Comparison of ENCODE assay signal across 13 cellular contexts in the genomic region with DNA sequence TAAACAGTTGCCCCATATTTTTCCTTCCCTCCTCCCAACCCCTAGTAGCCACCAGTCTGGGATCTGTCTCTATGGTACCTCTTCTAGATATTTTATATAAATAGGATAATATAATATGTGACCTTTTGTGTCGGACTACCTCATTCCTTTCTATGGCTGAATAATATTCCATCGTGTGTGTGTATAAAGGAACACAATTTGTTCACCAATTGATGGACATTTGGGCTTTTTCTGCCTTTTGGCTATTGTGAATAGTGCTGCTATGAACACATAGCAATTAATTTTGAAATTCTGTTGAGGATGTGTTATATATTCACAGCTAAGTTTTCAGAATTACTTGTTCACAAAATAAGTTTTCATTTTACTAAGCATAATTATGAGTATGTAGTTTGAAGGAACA. TPM values are rescaled to one million over a fixed set of nuclear protein-coding genes. Genes with fewer than 3 reads are reported as not detected.
DNase-seq lines count a peak whose midpoint lies in the region; ATAC-seq and TF ChIP-seq lines count a peak whose summit lies in the region.
"Had no signal": no experiment of that assay in that cellular context is flagged by ENCODE, and none has a peak within 500 bp of the region (broad histone marks: within the 10 kb centered on the region; RNA-seq: fewer than 3 reads in every experiment).

No MANE protein-coding gene starts in this region.

- peak overlapping the region; percentile 92 for H3K4me3 ChIP-seq in CD4-positive, CD25-positive, alpha-beta regulatory T cell (ENCODE audit: low read depth, low read length)
- peak overlapping the region; percentile 89 for H3K4me3 ChIP-seq in HFF-Myc (replicated peaks; ENCODE audit: low read depth, low read length)
- H3K4me3 ChIP-seq in adipocyte (ENCODE audit: low read length), result peak overlapping the region; percentile 90
- H3K4me3 ChIP-seq in vagina, result no peak overlapping the region
- H3K4me3 ChIP-seq in body of pancreas, result no peak overlapping the region

- H3K4me1 ChIP-seq in CD4-positive, CD25-positive, alpha-beta regulatory T cell (ENCODE audit: control insufficient read depth, insufficient read depth, low read length, poor library complexity, severe bottlenecking), result peaks cover 86% of the 10 kb centered on the region
- H3K4me1 ChIP-seq in adipocyte (ENCODE audit: control insufficient read depth, insufficient read depth, low read length) (peaks cover 51% of the 10 kb centered on the region), vagina (peaks cover 68% of the 10 kb centered on the region), body of pancreas (peaks cover 54% of the 10 kb centered on the region)

- peaks cover 42 to 71% (median 58%) of the 10 kb centered on the region in 4 donors for H3K4me1 Mint-ChIP-seq in CD4-positive, CD25-positive, alpha-beta regulatory T cell
- peaks cover 54 to 65% of the 10 kb centered on the region in 2 donors for H3K4me1 Mint-ChIP-seq in natural killer cell treated with Interleukin-12 subunit alpha and Interleukin-12 subunit beta and Interleukin-15 and Interleukin-18, amount 100 ng/mL, for 72 hours (ENCODE audit: low read depth in 2 of 2)

- intact Hi-C loops in vagina (cut with DNase I), result no loop called here
- intact Hi-C loops in body of pancreas (cut with DNase I), result loop anchor here (10.0 kb wide), 1 partner anchor 137 kb away; no protein-coding TSS in a partner anchor

- peak overlapping the region; percentile 78 for H3K27ac ChIP-seq in CD4-positive, CD25-positive, alpha-beta regulatory T cell (ENCODE audit: insufficient read depth, low read length, poor library complexity, severe bottlenecking)
- no peak overlapping the region for H3K27ac ChIP-seq in vagina
- H3K27ac ChIP-seq in body of pancreas, result no peak overlapping the region

- no peak for TF ChIP-seq POLR2A in vagina (IDR thresholded peaks at IDR 0.05)
- no peak for TF ChIP-seq POLR2A in body of pancreas (IDR thresholded peaks at IDR 0.05)

- no peak for ATAC-seq in CD4-positive, CD25-positive, alpha-beta regulatory T cell (ENCODE audit: low read depth in 2 of 2)
- ATAC-seq in natural killer cell treated with Interleukin-12 subunit alpha and Interleukin-12 subunit beta and Interleukin-15 and Interleukin-18, amount 100 ng/mL, for 72 hours, result no peak
- ATAC-seq in body of pancreas, result no peak

- H3K27ac Mint-ChIP-seq in CD4-positive, CD25-positive, alpha-beta regulatory T cell, result no peak overlapping the region
- H3K27ac Mint-ChIP-seq in natural killer cell treated with Interleukin-12 subunit alpha and Interleukin-12 subunit beta and Interleukin-15 and Interleukin-18, amount 100 ng/mL, for 72 hours, result peak overlapping the region; percentile 85 to 90

- H3K36me3 ChIP-seq in CD4-positive, CD25-positive, alpha-beta regulatory T cell (ENCODE audit: control insufficient read depth, insufficient read depth, low read length), result no peaks in the 10 kb centered on the region
- H3K36me3 ChIP-seq in adipocyte (ENCODE audit: control insufficient read depth, insufficient read depth, low read length, severe bottlenecking), result no peaks in the 10 kb centered on the region
- H3K36me3 ChIP-seq in vagina, result no peaks in the 10 kb centered on the region
- no peaks in the 10 kb centered on the region for H3K36me3 ChIP-seq in body of pancreas (replicated peaks in 1 of 2; ENCODE audit: insufficient read depth in 1 of 2, low read depth in 2 of 2)
- H3K36me3 ChIP-seq: thoracic aorta had no signal

- H3K4me3 Mint-ChIP-seq in CD4-positive, CD25-positive, alpha-beta regulatory T cell, result peak overlapping the region; percentile 90 to 92 (median 90)
- H3K4me3 Mint-ChIP-seq in natural killer cell treated with Interleukin-12 subunit alpha and Interleukin-12 subunit beta and Interleukin-15 and Interleukin-18, amount 100 ng/mL, for 72 hours, result peak overlapping the region; percentile 97

- no peaks in the 10 kb centered on the region for H3K27me3 Mint-ChIP-seq in CD4-positive, CD25-positive, alpha-beta regulatory T cell
- H3K27me3 Mint-ChIP-seq in natural killer cell treated with Interleukin-12 subunit alpha and Interleukin-12 subunit beta and Interleukin-15 and Interleukin-18, amount 100 ng/mL, for 72 hours, result no peaks in the 10 kb centered on the region

- no peaks in the 10 kb centered on the region for H3K27me3 ChIP-seq in CD4-positive, CD25-positive, alpha-beta regulatory T cell (ENCODE audit: control insufficient read depth, insufficient read depth, low read length)
- H3K27me3 ChIP-seq in adipocyte (replicated peaks; ENCODE audit: control insufficient read depth, insufficient read depth, low read length) (no peaks in the 10 kb centered on the region), vagina (no peaks in the 10 kb centered on the region), body of pancreas (no peaks in the 10 kb centered on the region)

- H3K9ac ChIP-seq in adipocyte (ENCODE audit: low read length), result peak overlapping the region; percentile 94

- H3K9me3 ChIP-seq in CD4-positive, CD25-positive, alpha-beta regulatory T cell (ENCODE audit: control insufficient read depth in 2 of 2, low read length in 2 of 2), result no peaks in the 10 kb centered on the region
- H3K9me3 ChIP-seq in adipocyte (ENCODE audit: control insufficient read depth, low read length) (no peaks in the 10 kb centered on the region), vagina (no peaks in the 10 kb centered on the region), body of pancreas (no peaks in the 10 kb centered on the region)
- H3K9me3 ChIP-seq: thoracic aorta had no signal

- no peak for DNase-seq in CD4-positive, CD25-positive, alpha-beta regulatory T cell
- DNase-seq in HFF-Myc (ENCODE audit: extremely low read depth, low read depth) (no peak), adipocyte (ENCODE audit: low read depth) (no peak), vagina (ENCODE audit: extremely low spot score in 2 of 2) (no peak), body of pancreas (no peak), activated gamma-delta T cell (lab: John Stamatoyannopoulos, UW) (no peak), DMS153 treated with DMSO at 0.1 percent for 48 hours (lab: John Stamatoyannopoulos, UW; ENCODE audit: unreplicated experiment) (no peak)
- DNase-seq in natural killer cell treated with Interleukin-12 subunit alpha and Interleukin-12 subunit beta and Interleukin-15 and Interleukin-18, amount 100 ng/mL, for 72 hours (ENCODE audit: low spot score), result no peak
- DNase-seq: activated CD8-positive, alpha-beta memory T cell treated with anti-CD3 and anti-CD28 coated beads, Interleukin-2, amount 50 U/mL, for 48 hours; NCI-H510A; stimulated activated CD4-positive, alpha-beta T cell treated with anti-CD3 and anti-CD28 coated beads, Interleukin-1b, Interleukin-23, amount 100 ng/mL, for 48 hours; SW 1271 had no signal

- H3K9me3 Mint-ChIP-seq in CD4-positive, CD25-positive, alpha-beta regulatory T cell, result no peaks in the 10 kb centered on the region
- no peaks in the 10 kb centered on the region for H3K9me3 Mint-ChIP-seq in natural killer cell treated with Interleukin-12 subunit alpha and Interleukin-12 subunit beta and Interleukin-15 and Interleukin-18, amount 100 ng/mL, for 72 hours

- no peaks in the 10 kb centered on the region for H3K36me3 Mint-ChIP-seq in CD4-positive, CD25-positive, alpha-beta regulatory T cell
- peaks cover 8% of the 10 kb centered on the region for H3K36me3 Mint-ChIP-seq in natural killer cell treated with Interleukin-12 subunit alpha and Interleukin-12 subunit beta and Interleukin-15 and Interleukin-18, amount 100 ng/mL, for 72 hours

- WGBS in body of pancreas, 2 donors, result 88 to 90% methylated on average over 2 of the region's 2 CpGs

- TF ChIP-seq CTCF in HFF-Myc (IDR thresholded peaks at IDR 0.05; ENCODE audit: low read depth, low read length, missing control alignments) (no peak), vagina (IDR thresholded peaks at IDR 0.05) (no peak), body of pancreas (IDR thresholded peaks at IDR 0.05) (no peak)

RNA-seq across cellular contexts. Expression of a gene that starts 2.5 kb away (rescaled TPM):
- total RNA-seq in CD4-positive, CD25-positive, alpha-beta regulatory T cell, result 115 TPM
- polyA plus RNA-seq in CD4-positive, CD25-positive, alpha-beta regulatory T cell, result 10 to 100 TPM; 52.0 to 67.5 (median 56.6) TPM
- total RNA-seq in natural killer cell treated with Interleukin-12 subunit alpha and Interleukin-12 subunit beta and Interleukin-15 and Interleukin-18, amount 100 ng/mL, for 72 hours, result 100 to 1,000 TPM in 1 of 2 donors, 10 to 100 TPM in 1; 91.9 to 131 TPM
- total RNA-seq in vagina (51.8 TPM), body of pancreas (10 to 100 TPM; 15.5 to 19.5 TPM)

Comparison
In these comparisons a context has a peak if more than half of its experiments do, and no peak if none do; other contexts are left out.
1. H3K4me3 ChIP-seq: peak in CD4-positive, CD25-positive, alpha-beta regulatory T cell (single experiment), HFF-Myc (single experiment) and adipocyte (single experiment); none in vagina (0 of 2) and body of pancreas (0 of 2).
2. H3K27ac Mint-ChIP-seq: peak in natural killer cell treated with Interleukin-12 subunit alpha and Interleukin-12 subunit beta and Interleukin-15 and Interleukin-18, amount 100 ng/mL, for 72 hours (2 of 2); none in CD4-positive, CD25-positive, alpha-beta regulatory T cell (0 of 3).